Comparison of ENCODE assay signal across 11 cellular contexts in genomic region chr12:15152456-15152855, GRCh38.
DNase-seq lines count a peak whose midpoint lies in the region; ATAC-seq and TF ChIP-seq lines count a peak whose summit lies in the region.
"Had no signal": no experiment of that assay in that cellular context is flagged by ENCODE, and none has a peak within 500 bp of the region (broad histone marks: within the 10 kb centered on the region; RNA-seq: fewer than 3 reads in every experiment).

No MANE protein-coding gene starts in this region.

- POLR2A ChIA-PET in IMR-90 (lab: Charles Lee; ENCODE audit: unreplicated experiment), result no interaction called here
- POLR2A ChIA-PET in naive thymus-derived CD4-positive, alpha-beta T cell (lab: Charles Lee), result no interaction called here

- peak overlapping the region; percentile 62 for H3K27ac Mint-ChIP-seq in chondrocyte (ENCODE audit: unreplicated experiment)
- no peak overlapping the region for H3K27ac Mint-ChIP-seq in naive thymus-derived CD4-positive, alpha-beta T cell

- H2AK5ac ChIP-seq in IMR-90 (ENCODE audit: low read depth, low read length), result no peak overlapping the region

- H3K4me1 ChIP-seq in IMR-90 (ENCODE audit: control insufficient read depth, insufficient read depth, low read length), result no peaks in the 10 kb centered on the region
- peaks cover 33% of the 10 kb centered on the region for H3K4me1 ChIP-seq in suprapubic skin
- H3K4me1 ChIP-seq in naive thymus-derived CD4-positive, alpha-beta T cell (ENCODE audit: control insufficient read depth in 2 of 2, insufficient read depth in 2 of 2, low read length in 2 of 2), result no peaks in the 10 kb centered on the region

- WGBS in IMR-90 (ENCODE audit: extremely low coverage in 2 of 2, insufficient read length in 1 of 2), 2 experiments, result no CpG with 5 or more reads among the region's 1 CpG
- WGBS in suprapubic skin, result 42% methylated on average over 1 of the region's 1 CpG

- H4K8ac ChIP-seq in IMR-90 (ENCODE audit: low read depth in 2 of 2, low read length in 2 of 2), result no peak overlapping the region

- H2AK9ac ChIP-seq in IMR-90 (replicated peaks; ENCODE audit: low read depth, low read length, poor library complexity), result no peak overlapping the region

- TF ChIP-seq CTCF in IMR-90 (conservative IDR thresholded peaks at IDR 0.05; ENCODE audit: low read depth, low read length) (0 out of 2 replicates have a peak, but pooled peaks have one; percentile 0), chondrocyte (IDR thresholded peaks at IDR 0.05) (peak; percentile 81), suprapubic skin (IDR thresholded peaks at IDR 0.05) (peak in 1 of 2 donors; percentile 12)

- H4K20me1 ChIP-seq in IMR-90 (ENCODE audit: insufficient read depth, low read length), result no peaks in the 10 kb centered on the region

- ATAC-seq in IMR-90 (ENCODE audit: low read depth), result no peak
- ATAC-seq in naive thymus-derived CD4-positive, alpha-beta T cell, result no peak

- no peak overlapping the region for H2AFZ ChIP-seq in IMR-90 (replicated peaks; ENCODE audit: low read length, poor library complexity)

- no peak overlapping the region for H3K23ac ChIP-seq in IMR-90 (ENCODE audit: low read depth, low read length)

- in situ Hi-C loops in IMR-90 (cut with MboI; ENCODE audit: low sequenced_read_pairs), result no loop called here

- H3K4me2 ChIP-seq in IMR-90 (ENCODE audit: low read depth, low read length), result no peak overlapping the region

- peaks cover 58% of the 10 kb centered on the region for H3K4me1 Mint-ChIP-seq in chondrocyte (ENCODE audit: low read depth)
- no peaks in the 10 kb centered on the region for H3K4me1 Mint-ChIP-seq in naive thymus-derived CD4-positive, alpha-beta T cell

- H3K14ac ChIP-seq in IMR-90 (replicated peaks; ENCODE audit: low read depth, low read length), result no peak overlapping the region

- H3K36me3 ChIP-seq in IMR-90 (ENCODE audit: control insufficient read depth, insufficient read depth, low read length), result no peaks in the 10 kb centered on the region
- H3K36me3 ChIP-seq in suprapubic skin, result no peaks in the 10 kb centered on the region
- H3K36me3 ChIP-seq in naive thymus-derived CD4-positive, alpha-beta T cell (ENCODE audit: control insufficient read depth in 2 of 3, insufficient read depth in 3 of 3, low read length in 3 of 3), result no peaks in the 10 kb centered on the region
- H3K36me3 ChIP-seq: SJCRH30 had no signal

- H3K56ac ChIP-seq in IMR-90 (ENCODE audit: extremely low read depth, insufficient read depth, low read length), result no peak overlapping the region

- no peaks in the 10 kb centered on the region for H3K9me3 ChIP-seq in IMR-90 (ENCODE audit: control insufficient read depth, insufficient read depth, low read length)
- H3K9me3 ChIP-seq in suprapubic skin, result no peaks in the 10 kb centered on the region
- no peaks in the 10 kb centered on the region for H3K9me3 ChIP-seq in naive thymus-derived CD4-positive, alpha-beta T cell (ENCODE audit: control insufficient read depth in 2 of 3, low read length in 3 of 3)
- H3K9me3 ChIP-seq: SJCRH30 had no signal

- dilution Hi-C loops in IMR-90 (cut with HindIII; ENCODE audit: low sequenced_read_pairs, unreplicated experiment), result no loop called here

- no peak overlapping the region for H2BK120ac ChIP-seq in IMR-90 (ENCODE audit: low read depth, low read length)

- no peak overlapping the region for H3K4ac ChIP-seq in IMR-90 (ENCODE audit: low read depth, low read length)

- H2BK5ac ChIP-seq in IMR-90 (ENCODE audit: low read depth, low read length, poor library complexity, severe bottlenecking), result no peak overlapping the region

- H3K79me1 ChIP-seq in IMR-90 (ENCODE audit: low read depth in 1 of 2, low read length in 2 of 2), result no peaks in the 10 kb centered on the region

- H2BK15ac ChIP-seq in IMR-90 (ENCODE audit: low read depth, low read length), result no peak overlapping the region

- no peaks in the 10 kb centered on the region; the same call in 1 of the 2 replicates for H3K27me3 ChIP-seq in IMR-90 (ENCODE audit: control insufficient read depth, insufficient read depth, low read length)
- H3K27me3 ChIP-seq in suprapubic skin, result no peaks in the 10 kb centered on the region
- no peaks in the 10 kb centered on the region for H3K27me3 ChIP-seq in naive thymus-derived CD4-positive, alpha-beta T cell (ENCODE audit: control insufficient read depth in 2 of 2, insufficient read depth in 2 of 2, low read length in 2 of 2)
- H3K27me3 ChIP-seq: SJCRH30 had no signal

- no peak overlapping the region for H3K4me3 Mint-ChIP-seq in chondrocyte (ENCODE audit: unreplicated experiment)
- H3K4me3 Mint-ChIP-seq in naive thymus-derived CD4-positive, alpha-beta T cell, result no peak overlapping the region

- CTCF ChIA-PET in IMR-90 (lab: Yijun Ruan, JAX), result no interaction called here
- CTCF ChIA-PET in naive thymus-derived CD4-positive, alpha-beta T cell (lab: Charles Lee), result interaction anchor here (0.8 kb wide), 1 partner anchor 117 kb away, joined by 3 read pairs; no protein-coding TSS in a partner anchor

- no peaks in the 10 kb centered on the region for H3K36me3 Mint-ChIP-seq in chondrocyte (ENCODE audit: low read depth)
- no peaks in the 10 kb centered on the region for H3K36me3 Mint-ChIP-seq in naive thymus-derived CD4-positive, alpha-beta T cell

- no peak overlapping the region for H4K91ac ChIP-seq in IMR-90 (ENCODE audit: insufficient read depth, low read depth, low read length)

- intact Hi-C loops in IMR-90 (cut with micrococcal nuclease), result loop anchor here (5.0 to 10.0 kb wide), 3 partner anchors 305 to 432 kb away; no protein-coding TSS in a partner anchor
- intact Hi-C loops in naive thymus-derived CD4-positive, alpha-beta T cell (cut with micrococcal nuclease), result loop anchor here (5.0 to 10.0 kb wide), 2 partner anchors 70 to 702 kb away; partner anchors contain the start of gene RERG (in 1 of the 2)

- BruUV-seq in IMR-90 (replicated peaks; lab: Mats Ljungman, UMichigan), result no TSS peak

- H3K18ac ChIP-seq in IMR-90 (ENCODE audit: low read depth, low read length), result no peak overlapping the region

- H3K9me3 Mint-ChIP-seq in chondrocyte (ENCODE audit: low read depth), result no peaks in the 10 kb centered on the region
- H3K9me3 Mint-ChIP-seq in naive thymus-derived CD4-positive, alpha-beta T cell, result no peaks in the 10 kb centered on the region

- TF ChIP-seq RAD21 in IMR-90 (IDR thresholded peaks at IDR 0.05; ENCODE audit: low read length), result no peak

- TF ChIP-seq EP300 in suprapubic skin (IDR thresholded peaks at IDR 0.05), result no peak

- H2BK20ac ChIP-seq in IMR-90 (ENCODE audit: low read depth, low read length), result no peak overlapping the region; the same call in 1 of the 2 replicates

- no peak for TF ChIP-seq POLR2A in IMR-90 (IDR thresholded peaks at IDR 0.05; ENCODE audit: low read depth, low read length)
- TF ChIP-seq POLR2A in suprapubic skin (IDR thresholded peaks at IDR 0.05), result no peak

- no peak overlapping the region for H4K5ac ChIP-seq in IMR-90 (ENCODE audit: low read depth, low read length)

- no peak overlapping the region for H3K9ac ChIP-seq in IMR-90 (ENCODE audit: low read depth, low read length)

- DNase-seq in IMR-90, result no peak
- no peak for DNase-seq in chondrocyte (ENCODE audit: low spot score)
- peak; percentile 20 for DNase-seq in kidney tubule cell (ENCODE audit: low spot score)
- no peak for DNase-seq in suprapubic skin (ENCODE audit: low spot score in 2 of 2)
- DNase-seq in NCI-H187 treated with DMSO at 0.1 percent for 48 hours (lab: John Stamatoyannopoulos, UW), result no peak
- no peak for DNase-seq in activated effector memory CD4-positive, alpha-beta T cell treated with Interleukin-2 at 50 U/mL for 16 hours
- no peak for DNase-seq in naive thymus-derived CD4-positive, alpha-beta T cell
- DNase-seq: EL, H7, NCI-H1436 treated with DMSO at 0.1 percent for 48 hours had no signal

- H3K27ac ChIP-seq in IMR-90 (ENCODE audit: insufficient read depth, low read length) (no peak overlapping the region), suprapubic skin (peak overlapping the region; percentile 80)
- no peak overlapping the region for H3K27ac ChIP-seq in naive thymus-derived CD4-positive, alpha-beta T cell (ENCODE audit: low read depth, low read length)
- H3K27ac ChIP-seq: SJCRH30 had no signal

- H3K27me3 Mint-ChIP-seq in chondrocyte (ENCODE audit: low read depth), result no peaks in the 10 kb centered on the region
- peaks cover 0 to 30% (median 6%) of the 10 kb centered on the region in 5 donors for H3K27me3 Mint-ChIP-seq in naive thymus-derived CD4-positive, alpha-beta T cell

- H3K4me3 ChIP-seq in IMR-90 (ENCODE audit: insufficient read depth, low read depth, low read length), result no peak overlapping the region
- no peak overlapping the region for H3K4me3 ChIP-seq in suprapubic skin
- no peak overlapping the region for H3K4me3 ChIP-seq in naive thymus-derived CD4-positive, alpha-beta T cell (ENCODE audit: low read length)
- H3K4me3 ChIP-seq: SJCRH30 had no signal

- no peaks in the 10 kb centered on the region for H3K9me1 ChIP-seq in IMR-90 (ENCODE audit: insufficient read depth, low read length)

TF ChIP-seq in IMR-90, 13 proteins besides CTCF, POLR2A, EP300 and RAD21:
- TF ChIP-seq FOS (IDR thresholded peaks at IDR 0.05; ENCODE audit: low read depth, low read length) (no peak), NFE2L2 (IDR thresholded peaks at IDR 0.05; ENCODE audit: low read depth, low read length) (no peak), CHD1 (IDR thresholded peaks at IDR 0.05; ENCODE audit: low read depth, low read length) (no peak), SMC3 (IDR thresholded peaks at IDR 0.05; ENCODE audit: low read depth, low read length) (no peak)
